In genomic region chr1:231035799-231036198, GRCh38 we compare ENCODE assay signal across 24 cellular contexts. TPM values are rescaled to one million over a fixed set of nuclear protein-coding genes. Genes with fewer than 3 reads are reported as not detected.
DNase-seq lines count a peak whose midpoint lies in the region; ATAC-seq, FAIRE-seq and TF ChIP-seq lines count a peak whose summit lies in the region.
"Had no signal": no experiment of that assay in that cellular context is flagged by ENCODE, and none has a peak within 500 bp of the region (broad histone marks: within the 10 kb centered on the region; RNA-seq: fewer than 3 reads in every experiment).

No MANE protein-coding gene starts in this region.

- H3K4me3 ChIP-seq in liver (ENCODE audit: low read depth in 1 of 3, low read length in 3 of 3) (no peak overlapping the region), HepG2 (replicated peaks in 1 of 3; ENCODE audit: insufficient read depth in 1 of 3, low read depth in 2 of 3, low read length in 3 of 3) (no peak overlapping the region), adrenal gland (no peak overlapping the region), mesenchymal stem cell (ENCODE audit: insufficient read depth in 1 of 2, low read depth in 1 of 2, low read length in 2 of 2) (no peak overlapping the region)
- H3K4me3 ChIP-seq in CD8-positive, alpha-beta T cell (ENCODE audit: low read depth, low read length), result no peak overlapping the region
- H3K4me3 ChIP-seq: MG63 had no signal

- H3K27ac Mint-ChIP-seq in CD8-positive, alpha-beta T cell, result no peak overlapping the region
- H3K27ac Mint-ChIP-seq: CD4-positive, alpha-beta T cell had no signal

- peak overlapping the region; percentile 42 for H2BK120ac ChIP-seq in mesenchymal stem cell (ENCODE audit: low read depth, low read length)

- TF ChIP-seq EP300 in HepG2 (IDR thresholded peaks at IDR 0.05; ENCODE audit: low read depth in 2 of 2, low read length in 2 of 2) (no peak), HepG2 (CRISPR knock-in tag; IDR thresholded peaks at IDR 0.05; ENCODE audit: borderline replicate concordance) (no peak)

- no peaks in the 10 kb centered on the region for H3K36me3 ChIP-seq in liver (ENCODE audit: control insufficient read depth in 4 of 4, insufficient read depth in 3 of 4, low read depth in 1 of 4, low read length in 3 of 4)
- H3K36me3 ChIP-seq in HepG2 (replicated peaks in 1 of 2; ENCODE audit: control insufficient read depth in 1 of 2, insufficient read depth in 2 of 2, low read length in 2 of 2), result no peaks in the 10 kb centered on the region
- no peaks in the 10 kb centered on the region for H3K36me3 ChIP-seq in adrenal gland (replicated peaks in 1 of 2)
- H3K36me3 ChIP-seq in mesenchymal stem cell (ENCODE audit: control insufficient read depth in 1 of 2, insufficient read depth in 2 of 2, low read depth in 1 of 2, low read length in 2 of 2), result no peaks in the 10 kb centered on the region
- H3K36me3 ChIP-seq in CD8-positive, alpha-beta T cell (ENCODE audit: insufficient read depth, low read length), result no peaks in the 10 kb centered on the region
- H3K36me3 ChIP-seq: MG63 had no signal

- peaks cover 28% of the 10 kb centered on the region for H3K4me1 Mint-ChIP-seq in CD8-positive, alpha-beta T cell (ENCODE audit: low read depth)

- H2BK12ac ChIP-seq in mesenchymal stem cell (ENCODE audit: low read length in 2 of 2), result peak overlapping the region in 1 of 2 experiments; percentile 97

- no peaks in the 10 kb centered on the region for H4K20me1 ChIP-seq in HepG2 (ENCODE audit: insufficient read depth, low read length)

- no peak for ATAC-seq in HepG2
- ATAC-seq in CD8-positive, alpha-beta T cell, result no peak
- ATAC-seq: Panc1 had no signal

- TF ChIP-seq RAD21 in liver (IDR thresholded peaks at IDR 0.05) (peak in 1 of 2 donors; percentile 41), HepG2 (CRISPR knock-in tag; IDR thresholded peaks at IDR 0.05) (no peak)

- peak overlapping the region; percentile 52 for H4K91ac ChIP-seq in mesenchymal stem cell (ENCODE audit: low read length)

- peak overlapping the region in 1 of 2 experiments; percentile 6 for H3K4ac ChIP-seq in mesenchymal stem cell (ENCODE audit: low read depth in 1 of 2, low read length in 2 of 2)

- H2AFZ ChIP-seq in HepG2 (ENCODE audit: low read length) (no peak overlapping the region), mesenchymal stem cell (ENCODE audit: low read depth, low read length) (no peak overlapping the region)

- no peak overlapping the region for H4K8ac ChIP-seq in mesenchymal stem cell (ENCODE audit: low read length)

- peaks cover 2% of the 10 kb centered on the region for H3K36me3 Mint-ChIP-seq in CD8-positive, alpha-beta T cell

- POLR2A ChIA-PET in HepG2 (lab: Yijun Ruan, JAX), result no interaction called here
- POLR2A ChIA-PET in CD8-positive, alpha-beta T cell (lab: Charles Lee), result no interaction called here

- H3K9ac ChIP-seq in liver (ENCODE audit: low read depth in 1 of 2, low read length in 2 of 2) (no peak overlapping the region), HepG2 (ENCODE audit: insufficient read depth, low read depth, low read length) (no peak overlapping the region), mesenchymal stem cell (ENCODE audit: low read length) (no peak overlapping the region)

- no peaks in the 10 kb centered on the region for H3K27me3 Mint-ChIP-seq in CD8-positive, alpha-beta T cell (ENCODE audit: low read depth)
- H3K27me3 Mint-ChIP-seq: CD4-positive, alpha-beta T cell had no signal

- no peak for TF ChIP-seq CTCF in liver (IDR thresholded peaks at IDR 0.05; ENCODE audit: low read depth, low read length, missing input control)
- TF ChIP-seq CTCF in HepG2 (CRISPR knock-in tag; IDR thresholded peaks at IDR 0.05), result no peak
- TF ChIP-seq CTCF in adrenal gland (IDR thresholded peaks at IDR 0.05), result no peak
- no peak for TF ChIP-seq CTCF in CD8-positive, alpha-beta T cell (IDR thresholded peaks at IDR 0.05)

- BruUV-seq in HepG2 (replicated peaks; lab: Mats Ljungman, UMichigan), result no TSS peak

- no peaks in the 10 kb centered on the region for H3K9me3 Mint-ChIP-seq in CD8-positive, alpha-beta T cell
- H3K9me3 Mint-ChIP-seq: CD4-positive, alpha-beta T cell had no signal

- no peak overlapping the region for H2BK5ac ChIP-seq in mesenchymal stem cell (ENCODE audit: low read depth, low read length, poor library complexity, severe bottlenecking)

- H2BK15ac ChIP-seq in mesenchymal stem cell (ENCODE audit: low read depth, poor library complexity, severe bottlenecking), result no peak overlapping the region

- peak overlapping the region in 1 of 2 experiments; percentile 80 for H3K18ac ChIP-seq in mesenchymal stem cell (ENCODE audit: low read depth in 1 of 2, low read length in 2 of 2)

- FAIRE-seq in HepG2 (lab: Jason Lieb, UNC) (no peak), HTR-8/SVneo (lab: Jason Lieb, UNC) (no peak)
- FAIRE-seq: GM12891 had no signal

- H3K14ac ChIP-seq in mesenchymal stem cell (ENCODE audit: low read length in 2 of 2), result no peak overlapping the region

- peaks cover 6 to 18% (median 12%) of the 10 kb centered on the region in 4 donors for H3K4me1 ChIP-seq in liver (ENCODE audit: control insufficient read depth in 4 of 4, insufficient read depth in 4 of 4, low read length in 3 of 4)
- H3K4me1 ChIP-seq in HepG2 (ENCODE audit: insufficient read depth, low read length), result peaks cover 14% of the 10 kb centered on the region
- H3K4me1 ChIP-seq in adrenal gland (replicated peaks in 1 of 2), result peaks cover 13 to 24% of the 10 kb centered on the region in 2 donors
- H3K4me1 ChIP-seq in mesenchymal stem cell (ENCODE audit: control insufficient read depth, insufficient read depth, low read depth, low read length), result peaks cover 15% of the 10 kb centered on the region
- peaks cover 17% of the 10 kb centered on the region for H3K4me1 ChIP-seq in CD8-positive, alpha-beta T cell (ENCODE audit: insufficient read depth, low read length)

- CTCF ChIA-PET in HepG2 (lab: Yijun Ruan, JAX; ENCODE audit: low intra/inter-chr PET ratio, low total read pairs), result no interaction called here
- CTCF ChIA-PET in CD8-positive, alpha-beta T cell (lab: Charles Lee), result no interaction called here

- TF ChIP-seq POLR2A in HepG2 (IDR thresholded peaks at IDR 0.05; ENCODE audit: insufficient read depth in 1 of 2, low read depth in 2 of 2, low read length in 2 of 2) (no peak), adrenal gland (IDR thresholded peaks at IDR 0.05) (no peak)

- H2AK5ac ChIP-seq in mesenchymal stem cell (ENCODE audit: low read length, severe bottlenecking), result no peak overlapping the region

- H3K4me3 Mint-ChIP-seq in CD8-positive, alpha-beta T cell, result no peak overlapping the region

- WGBS in liver, result 73% methylated on average over 1 of the region's 1 CpG
- WGBS in HepG2 (ENCODE audit: low lambda C conversion rate), result 71% methylated on average over 1 of the region's 1 CpG
- WGBS in adrenal gland, 4 donors, result 39 to 65% (median 48%) methylated on average over 1 of the region's 1 CpG
- 100% methylated on average over 1 of the region's 1 CpG for WGBS in mesenchymal stem cell

- no peak overlapping the region for H3K4me2 ChIP-seq in HepG2 (ENCODE audit: low read depth, low read length)
- H3K4me2 ChIP-seq in mesenchymal stem cell (ENCODE audit: low read length, poor library complexity, severe bottlenecking), result no peak overlapping the region

- no peak overlapping the region for H3K27ac ChIP-seq in liver (ENCODE audit: low read depth in 1 of 2, low read length in 2 of 2)
- H3K27ac ChIP-seq in HepG2 (ENCODE audit: extremely low read length, insufficient read depth, low read length), result no peak overlapping the region
- peak overlapping the region in 1 of 5 donors; percentile 22 for H3K27ac ChIP-seq in adrenal gland
- no peak overlapping the region for H3K27ac ChIP-seq in mesenchymal stem cell (ENCODE audit: low read length, poor library complexity, severe bottlenecking)
- no peak overlapping the region for H3K27ac ChIP-seq in CD8-positive, alpha-beta T cell (ENCODE audit: low read depth, low read length)
- H3K27ac ChIP-seq: RWPE1 had no signal

- H3K79me1 ChIP-seq in mesenchymal stem cell (replicated peaks; ENCODE audit: low read length, poor library complexity, severe bottlenecking), result peaks cover 5% of the 10 kb centered on the region

- H3K9me3 ChIP-seq in liver (ENCODE audit: control insufficient read depth in 4 of 4, low read length in 3 of 4), result no peaks in the 10 kb centered on the region
- no peaks in the 10 kb centered on the region for H3K9me3 ChIP-seq in HepG2 (ENCODE audit: low read length)
- H3K9me3 ChIP-seq in adrenal gland (replicated peaks in 1 of 3), result no peaks in the 10 kb centered on the region
- no peaks in the 10 kb centered on the region for H3K9me3 ChIP-seq in mesenchymal stem cell (ENCODE audit: control insufficient read depth, low read length)
- no peaks in the 10 kb centered on the region for H3K9me3 ChIP-seq in CD8-positive, alpha-beta T cell (ENCODE audit: low read length)
- H3K9me3 ChIP-seq: MG63 had no signal

- in situ Hi-C loops in HepG2 (cut with HindIII; ENCODE audit: extremely low pct_ligation_motif_present, low pct_unique_long_range_greater_than_20kb), result no loop called here

- intact Hi-C loops in HepG2 (cut with micrococcal nuclease; ENCODE audit: unreplicated experiment) (no loop called here), adrenal gland (cut with DNase I) (no loop called here)
- intact Hi-C loops in CD8-positive, alpha-beta T cell (cut with DNase I, micrococcal nuclease), result no loop called here

- H3K23ac ChIP-seq in mesenchymal stem cell (ENCODE audit: low read length in 2 of 2), result no peak overlapping the region

- no peaks in the 10 kb centered on the region for H3K79me2 ChIP-seq in HepG2 (ENCODE audit: insufficient read depth, low read length)

- no peak for DNase-seq in HepG2 (ENCODE audit: low spot score)
- peak; percentile 42 to 82 (median 72) for DNase-seq in adrenal gland
- no peak for DNase-seq in mesenchymal stem cell
- no peak for DNase-seq in DMS114 treated with DMSO at 0.1 percent for 48 hours (lab: John Stamatoyannopoulos, UW; ENCODE audit: unreplicated experiment)
- no peak for DNase-seq in CD8-positive, alpha-beta T cell
- no peak for DNase-seq in stimulated activated CD4-positive, alpha-beta T cell treated with anti-CD3 and anti-CD28 coated beads, Interleukin-12 subunit alpha, Interleukin-12 subunit beta, amount 100 ng/mL, for 4 hours
- DNase-seq in HTR-8/SVneo (ENCODE audit: insufficient read length, low spot score), result no peak
- DNase-seq: 8988T; ACHN; CD4-positive, alpha-beta T cell; DMS 273 treated with DMSO at 0.1 percent for 48 hours; DMS79 treated with DMSO at 0.1 percent for 48 hours; MG63; NCI-H1105 treated with DMSO at 0.1 percent for 48 hours; NCI-H146; NCI-H1930; NCI-H2107; NCI-H524; NCI-H774; SHP77 had no signal

- H3K27me3 ChIP-seq in liver (ENCODE audit: control insufficient read depth in 4 of 4, insufficient read depth in 4 of 4, low read length in 3 of 4) (no peaks in the 10 kb centered on the region), HepG2 (ENCODE audit: control insufficient read depth in 1 of 2, insufficient read depth in 2 of 2, low read length in 2 of 2) (peaks cover 5 to 31% of the 10 kb centered on the region in 2 experiments), adrenal gland (no peaks in the 10 kb centered on the region), mesenchymal stem cell (ENCODE audit: control insufficient read depth in 1 of 2, insufficient read depth in 1 of 2, low read length in 2 of 2) (peaks cover 0 to 3% of the 10 kb centered on the region in 2 experiments)
- H3K27me3 ChIP-seq in CD8-positive, alpha-beta T cell (ENCODE audit: insufficient read depth, low read length), result no peaks in the 10 kb centered on the region
- H3K27me3 ChIP-seq: MG63 had no signal

RNA-seq across cellular contexts. Expression of gene FAM89A, which starts 4.3 kb away (rescaled TPM):
- total RNA-seq in liver (1 to 10 TPM; 8.1 to 8.8 TPM), HepG2 (2016; rRNA removed; fragmentation: Illumina TruSeq; extraction: Trizol) (0.17 and 0.35 TPM in 2 replicates), adrenal gland (10 to 100 TPM; 24.4 to 59.4 (median 36.8) TPM)
- polyA plus RNA-seq in liver (1 to 10 TPM; 5.3 to 8.1 TPM), HepG2 (2011; rRNA removed) (0.43 and 0.44 TPM in 2 replicates), adrenal gland (10 to 100 TPM; 11.3 to 30.3 (median 13.6) TPM)
- total RNA-seq in HepG2 (2016; cell fraction: cytosol; rRNA removed; fragmentation: Illumina TruSeq; extraction: Trizol; ENCODE audit: low read depth), result 0.51 and 0.53 TPM in 2 replicates
- total RNA-seq in HepG2 (2016; cell fraction: insoluble cytoplasmic fraction; rRNA removed; fragmentation: Illumina TruSeq; extraction: Trizol), result 0.40 and 0.45 TPM in 2 replicates
- total RNA-seq in HepG2 (2016; cell fraction: membrane; rRNA removed; fragmentation: Illumina TruSeq; extraction: Trizol), result 0.56 and 0.83 TPM in 2 replicates
- not detected in 2 replicates for total RNA-seq in HepG2 (2016; cell fraction: nucleus; rRNA removed; fragmentation: Illumina TruSeq; extraction: Trizol)
- 0.21 and 0.24 TPM in 2 replicates for polyA plus RNA-seq in HepG2 (2011; cell fraction: cytosol; rRNA removed)
- 0.23 TPM in 1 of 2 replicates, not detected in the other for polyA plus RNA-seq in HepG2 (2011; cell fraction: nucleus; rRNA removed)
- polyA plus RNA-seq in HepG2 (2012), result 0.09 TPM in 1 of 2 replicates, not detected in the other
- 0.51 and 0.53 TPM in 2 replicates for polyA plus RNA-seq in HepG2 (2016; cell fraction: cytosol; fragmentation: Illumina TruSeq; extraction: Trizol; ENCODE audit: low read depth)
- 0.31 TPM in 1 of 2 replicates, not detected in the other for polyA plus RNA-seq in HepG2 (2016; cell fraction: insoluble cytoplasmic fraction; fragmentation: Illumina TruSeq; extraction: Trizol; ENCODE audit: low read depth)
- polyA plus RNA-seq in HepG2 (2016; cell fraction: membrane; fragmentation: Illumina TruSeq; extraction: Trizol; ENCODE audit: low read depth), result 0.43 and 0.53 TPM in 2 replicates
- not detected in 2 replicates for polyA plus RNA-seq in HepG2 (2016; cell fraction: nucleus; fragmentation: Illumina TruSeq; extraction: Trizol; ENCODE audit: insufficient read depth, low read depth)
- 0.18 TPM in 1 of 2 replicates, not detected in the other for polyA minus RNA-seq in HepG2 (2011; rRNA and poly(A)+ RNA removed; ENCODE audit: low replicate concordance)
- polyA minus RNA-seq in HepG2 (2011; cell fraction: cytosol; rRNA and poly(A)+ RNA removed), result not detected in 2 replicates
- polyA minus RNA-seq in HepG2 (2011; cell fraction: nucleus; rRNA and poly(A)+ RNA removed), result 0.37 TPM in 1 of 2 replicates, not detected in the other
- polyA plus RNA-seq in mesenchymal stem cell (2013, experiment 1 of 2), result 79.1 TPM
- 83.8 TPM for polyA plus RNA-seq in mesenchymal stem cell (2013, experiment 2 of 2)
- 1 to 10 TPM; 1.4 to 2.1 TPM for total RNA-seq in CD8-positive, alpha-beta T cell

RNA-seq across cellular contexts. Expression of gene ARV1, which starts 56.9 kb away (rescaled TPM):
- 10 to 100 TPM; 13.4 to 15.9 TPM for total RNA-seq in liver
- polyA plus RNA-seq in liver, result 10 to 100 TPM; 11.4 to 18.9 TPM
- total RNA-seq in HepG2 (2016; rRNA removed; fragmentation: Illumina TruSeq; extraction: Trizol), result 8.9 and 15.2 TPM in 2 replicates
- 5.6 and 7.1 TPM in 2 replicates for total RNA-seq in HepG2 (2016; cell fraction: cytosol; rRNA removed; fragmentation: Illumina TruSeq; extraction: Trizol; ENCODE audit: low read depth)
- total RNA-seq in HepG2 (2016; cell fraction: insoluble cytoplasmic fraction; rRNA removed; fragmentation: Illumina TruSeq; extraction: Trizol), result 11.8 and 14.9 TPM in 2 replicates
- total RNA-seq in HepG2 (2016; cell fraction: membrane; rRNA removed; fragmentation: Illumina TruSeq; extraction: Trizol), result 8.0 and 10.1 TPM in 2 replicates
- total RNA-seq in HepG2 (2016; cell fraction: nucleus; rRNA removed; fragmentation: Illumina TruSeq; extraction: Trizol), result 11.2 and 15.6 TPM in 2 replicates
- polyA plus RNA-seq in HepG2 (2011; rRNA removed), result 11.7 and 13.0 TPM in 2 replicates
- 6.0 and 9.4 TPM in 2 replicates for polyA plus RNA-seq in HepG2 (2011; cell fraction: cytosol; rRNA removed)
- polyA plus RNA-seq in HepG2 (2011; cell fraction: nucleus; rRNA removed), result 2.8 and 4.7 TPM in 2 replicates
- 8.5 and 11.7 TPM in 2 replicates for polyA plus RNA-seq in HepG2 (2012)
- 5.4 and 5.6 TPM in 2 replicates for polyA plus RNA-seq in HepG2 (2016; cell fraction: cytosol; fragmentation: Illumina TruSeq; extraction: Trizol; ENCODE audit: low read depth)
- 13.8 and 15.6 TPM in 2 replicates for polyA plus RNA-seq in HepG2 (2016; cell fraction: insoluble cytoplasmic fraction; fragmentation: Illumina TruSeq; extraction: Trizol; ENCODE audit: low read depth)
- polyA plus RNA-seq in HepG2 (2016; cell fraction: membrane; fragmentation: Illumina TruSeq; extraction: Trizol; ENCODE audit: low read depth), result 7.2 and 7.5 TPM in 2 replicates
- 26.0 and 27.4 TPM in 2 replicates for polyA plus RNA-seq in HepG2 (2016; cell fraction: nucleus; fragmentation: Illumina TruSeq; extraction: Trizol; ENCODE audit: insufficient read depth, low read depth)
- 1.4 and 8.7 TPM in 2 replicates for polyA minus RNA-seq in HepG2 (2011; rRNA and poly(A)+ RNA removed; ENCODE audit: low replicate concordance)
- polyA minus RNA-seq in HepG2 (2011; cell fraction: cytosol; rRNA and poly(A)+ RNA removed), result 3.4 and 4.6 TPM in 2 replicates
- polyA minus RNA-seq in HepG2 (2011; cell fraction: nucleus; rRNA and poly(A)+ RNA removed), result 4.0 and 5.0 TPM in 2 replicates
- 10 to 100 TPM; 20.1 to 40.6 (median 23.2) TPM for total RNA-seq in adrenal gland
- polyA plus RNA-seq in adrenal gland, result 10 to 100 TPM; 39.6 to 81.5 (median 71.2) TPM
- 20.5 TPM for polyA plus RNA-seq in mesenchymal stem cell (2013, experiment 1 of 2)
- 21.3 TPM for polyA plus RNA-seq in mesenchymal stem cell (2013, experiment 2 of 2)
- total RNA-seq in CD8-positive, alpha-beta T cell, result 1 to 10 TPM; 1.4 to 1.5 TPM

RNA-seq across cellular contexts. Expression of gene TTC13, which starts 57.1 kb away (rescaled TPM):
- total RNA-seq in liver (10 to 100 TPM; 10.2 to 17.5 TPM), HepG2 (2016; rRNA removed; fragmentation: Illumina TruSeq; extraction: Trizol) (8.1 and 15.9 TPM in 2 replicates), adrenal gland (10 to 100 TPM in 3 of 8 donors, 1 to 10 TPM in 5; 6.6 to 20.7 (median 9.6) TPM)
- polyA plus RNA-seq in liver (1 to 10 TPM; 2.6 to 3.3 TPM), HepG2 (2011; rRNA removed) (5.8 and 6.8 TPM in 2 replicates), adrenal gland (10 to 100 TPM; 10.6 to 16.5 (median 12.0) TPM)
- 5.1 and 6.8 TPM in 2 replicates for total RNA-seq in HepG2 (2016; cell fraction: cytosol; rRNA removed; fragmentation: Illumina TruSeq; extraction: Trizol; ENCODE audit: low read depth)
- 8.3 and 16.6 TPM in 2 replicates for total RNA-seq in HepG2 (2016; cell fraction: insoluble cytoplasmic fraction; rRNA removed; fragmentation: Illumina TruSeq; extraction: Trizol)
- total RNA-seq in HepG2 (2016; cell fraction: membrane; rRNA removed; fragmentation: Illumina TruSeq; extraction: Trizol), result 4.1 and 6.5 TPM in 2 replicates
- 24.6 and 28.8 TPM in 2 replicates for total RNA-seq in HepG2 (2016; cell fraction: nucleus; rRNA removed; fragmentation: Illumina TruSeq; extraction: Trizol)
- polyA plus RNA-seq in HepG2 (2011; cell fraction: cytosol; rRNA removed), result 2.4 and 3.9 TPM in 2 replicates
- 6.3 and 11.1 TPM in 2 replicates for polyA plus RNA-seq in HepG2 (2011; cell fraction: nucleus; rRNA removed)
- 8.6 and 10.6 TPM in 2 replicates for polyA plus RNA-seq in HepG2 (2012)
- polyA plus RNA-seq in HepG2 (2016; cell fraction: cytosol; fragmentation: Illumina TruSeq; extraction: Trizol; ENCODE audit: low read depth), result 1.1 and 1.5 TPM in 2 replicates
- polyA plus RNA-seq in HepG2 (2016; cell fraction: insoluble cytoplasmic fraction; fragmentation: Illumina TruSeq; extraction: Trizol; ENCODE audit: low read depth), result 6.1 and 7.4 TPM in 2 replicates
- 1.8 TPM in 2 replicates for polyA plus RNA-seq in HepG2 (2016; cell fraction: membrane; fragmentation: Illumina TruSeq; extraction: Trizol; ENCODE audit: low read depth)
- polyA plus RNA-seq in HepG2 (2016; cell fraction: nucleus; fragmentation: Illumina TruSeq; extraction: Trizol; ENCODE audit: insufficient read depth, low read depth), result 27.2 and 32.9 TPM in 2 replicates
- polyA minus RNA-seq in HepG2 (2011; rRNA and poly(A)+ RNA removed; ENCODE audit: low replicate concordance), result 4.8 and 10.9 TPM in 2 replicates
- 5.0 and 8.8 TPM in 2 replicates for polyA minus RNA-seq in HepG2 (2011; cell fraction: cytosol; rRNA and poly(A)+ RNA removed)
- polyA minus RNA-seq in HepG2 (2011; cell fraction: nucleus; rRNA and poly(A)+ RNA removed), result 13.3 and 14.2 TPM in 2 replicates
- 7.8 TPM for polyA plus RNA-seq in mesenchymal stem cell (2013, experiment 1 of 2)
- 8.1 TPM for polyA plus RNA-seq in mesenchymal stem cell (2013, experiment 2 of 2)
- 10 to 100 TPM; 15.2 to 19.3 TPM for total RNA-seq in CD8-positive, alpha-beta T cell

Comparison
In these comparisons a context has a peak if more than half of its experiments do, and no peak if none do; other contexts are left out.
1. DNase-seq: peak in adrenal gland (7 of 7); none in HepG2 (single experiment), mesenchymal stem cell (single experiment), DMS114 treated with DMSO at 0.1 percent for 48 hours (single experiment), CD8-positive, alpha-beta T cell (0 of 7), stimulated activated CD4-positive, alpha-beta T cell treated with anti-CD3 and anti-CD28 coated beads, Interleukin-12 subunit alpha, Interleukin-12 subunit beta, amount 100 ng/mL, for 4 hours (single experiment) and HTR-8/SVneo (single experiment).